Comparison of ENCODE assay signal across 19 cellular contexts in the genomic region with DNA sequence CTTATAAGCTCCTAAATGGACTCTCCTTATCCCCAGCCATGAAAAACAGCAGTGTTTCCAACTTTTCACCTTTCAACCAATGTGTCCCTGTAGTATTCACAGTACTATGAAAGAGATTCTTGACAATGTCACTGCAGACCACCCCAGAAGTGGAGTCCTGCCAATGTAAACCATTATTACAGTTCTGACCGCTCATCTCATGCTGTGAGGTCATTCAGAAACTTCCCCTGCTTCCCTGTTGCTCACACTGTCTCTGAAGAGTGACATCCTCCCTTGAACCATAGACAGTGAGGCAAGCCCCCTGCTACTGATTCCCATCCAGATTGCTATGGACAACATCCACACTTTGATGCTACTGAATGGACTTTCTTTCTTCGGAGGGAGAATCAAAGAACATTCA.
DNase-seq lines count a peak whose midpoint lies in the region; FAIRE-seq and TF ChIP-seq lines count a peak whose summit lies in the region.
"Had no signal": no experiment of that assay in that cellular context is flagged by ENCODE, and none has a peak within 500 bp of the region (broad histone marks: within the 10 kb centered on the region; RNA-seq: fewer than 3 reads in every experiment).

No MANE protein-coding gene starts in this region.

- H3K27ac ChIP-seq in mammary epithelial cell (ENCODE audit: insufficient read depth, low read depth, low read length): no peak overlapping the region
- H3K27ac ChIP-seq in kidney (ENCODE audit: low read depth in 2 of 2, low read length in 2 of 2): no peak overlapping the region
- H3K27ac ChIP-seq: dorsolateral prefrontal cortex, RWPE1 had no signal

- in situ Hi-C loops in mammary epithelial cell (cut with MboI; ENCODE audit: low sequenced_read_pairs in 2 of 2): no loop called here

- no peaks in the 10 kb centered on the region for H3K79me2 ChIP-seq in mammary epithelial cell (ENCODE audit: insufficient read depth, low read length)

- no peaks in the 10 kb centered on the region for H3K27me3 ChIP-seq in mammary epithelial cell (ENCODE audit: insufficient read depth, low read length)
- H3K27me3 ChIP-seq: dorsolateral prefrontal cortex had no signal

- BruUV-seq in mammary epithelial cell (replicated peaks; lab: Mats Ljungman, UMichigan): no TSS peak

- H3K4me2 ChIP-seq in mammary epithelial cell (ENCODE audit: insufficient read depth, low read depth, low read length): no peak overlapping the region

- H3K36me3 ChIP-seq in mammary epithelial cell (ENCODE audit: insufficient read depth, low read length) (no peaks in the 10 kb centered on the region), kidney (ENCODE audit: control insufficient read depth in 1 of 2, insufficient read depth in 2 of 2, low read length in 2 of 2) (no peaks in the 10 kb centered on the region)

- FAIRE-seq in kidney (lab: Jason Lieb, UNC): no peak
- FAIRE-seq: HepG2 had no signal

- no peak overlapping the region for H2AFZ ChIP-seq in mammary epithelial cell (ENCODE audit: low read depth, low read length)

- TF ChIP-seq CTCF in mammary epithelial cell (conservative IDR thresholded peaks at IDR 0.05 in 1 of 2, IDR thresholded peaks at IDR 0.05 in 1 of 2; ENCODE audit: extremely low read depth in 1 of 2, insufficient read depth in 1 of 2, low read depth in 1 of 2, low read length in 2 of 2) (no peak), kidney (IDR thresholded peaks at IDR 0.05; ENCODE audit: borderline replicate concordance, extremely low read depth, insufficient read depth) (no peak)

- no peak overlapping the region for H3K4me3 ChIP-seq in skeletal muscle cell (ENCODE audit: low read depth, low read length)
- no peak overlapping the region for H3K4me3 ChIP-seq in mammary epithelial cell (replicated peaks in 1 of 3; ENCODE audit: insufficient read depth in 1 of 3, low read depth in 2 of 3, low read length in 3 of 3)
- no peak overlapping the region for H3K4me3 ChIP-seq in kidney (ENCODE audit: low read length in 2 of 2)

- dilution Hi-C loops in mammary epithelial cell (cut with HindIII; ENCODE audit: low sequenced_read_pairs): no loop called here

- intact Hi-C loops in mammary epithelial cell (cut with micrococcal nuclease): no loop called here
- intact Hi-C loops in kidney (cut with DNase I): no loop called here

- H3K4me1 ChIP-seq in mammary epithelial cell (ENCODE audit: insufficient read depth, low read length): no peaks in the 10 kb centered on the region
- no peaks in the 10 kb centered on the region for H3K4me1 ChIP-seq in kidney (ENCODE audit: control insufficient read depth in 1 of 2, insufficient read depth in 1 of 2, low read depth in 1 of 2, low read length in 2 of 2)

- no peaks in the 10 kb centered on the region for H4K20me1 ChIP-seq in mammary epithelial cell (ENCODE audit: insufficient read depth, low read length)

- DNase-seq in LHCN-M2 (ENCODE audit: low read depth): peak; percentile 6
- DNase-seq in brain pericyte (ENCODE audit: low read depth, low spot score): peak; percentile 76
- DNase-seq in hepatic stellate cell (ENCODE audit: low spot score): peak; percentile 2
- DNase-seq in skeletal muscle cell (ENCODE audit: low read depth): peak; percentile 85
- no peak for DNase-seq in mammary epithelial cell
- DNase-seq in stimulated activated CD4-positive, alpha-beta T cell treated with anti-CD3 and anti-CD28 coated beads, Interleukin-12 subunit alpha, Interleukin-12 subunit beta, amount 100 ng/mL, for 4 hours: no peak
- DNase-seq in HUDEP-2 (lab: John Stamatoyannopoulos, UW; ENCODE audit: unreplicated experiment in 76 of 76): no peak
- no peak for DNase-seq in kidney
- DNase-seq: activated B cell treated with CpG ODN at 0.5 μM for 24 hours; DMS53; dorsolateral prefrontal cortex; H7; naive thymus-derived CD8-positive, alpha-beta T cell; NCI-H2081; NCI-H526; stimulated activated CD4-positive, alpha-beta T cell treated with anti-CD3 and anti-CD28 coated beads, Interleukin-2, amount 100 ng/mL, for 24 hours; T-helper 1 cell had no signal

- H3K9ac ChIP-seq in mammary epithelial cell (ENCODE audit: insufficient read depth, low read length): no peak overlapping the region
- H3K9ac ChIP-seq in kidney (ENCODE audit: low read length in 2 of 2): no peak overlapping the region

- CTCF ChIA-PET in mammary epithelial cell (lab: Charles Lee; ENCODE audit: low non-redundant PET): no interaction called here

- H3K9me3 ChIP-seq in mammary epithelial cell (replicated peaks; ENCODE audit: insufficient read depth, low read length) (no peaks in the 10 kb centered on the region), kidney (ENCODE audit: control insufficient read depth in 1 of 2, low read length in 2 of 2) (no peaks in the 10 kb centered on the region)

- WGBS in mammary epithelial cell (ENCODE audit: low coverage, missing lambda C conversion rate): 28% methylated on average over 2 of the region's 2 CpGs

Comparison
In these comparisons a context has a peak if more than half of its experiments do, and no peak if none do; other contexts are left out.
1. DNase-seq: peak in LHCN-M2 (single experiment), brain pericyte (single experiment), hepatic stellate cell (single experiment) and skeletal muscle cell (single experiment); none in mammary epithelial cell (single experiment), stimulated activated CD4-positive, alpha-beta T cell treated with anti-CD3 and anti-CD28 coated beads, Interleukin-12 subunit alpha, Interleukin-12 subunit beta, amount 100 ng/mL, for 4 hours (single experiment), HUDEP-2 (0 of 76) and kidney (single experiment).